ENCODE assay signal across 16 cellular contexts in the genomic region with DNA sequence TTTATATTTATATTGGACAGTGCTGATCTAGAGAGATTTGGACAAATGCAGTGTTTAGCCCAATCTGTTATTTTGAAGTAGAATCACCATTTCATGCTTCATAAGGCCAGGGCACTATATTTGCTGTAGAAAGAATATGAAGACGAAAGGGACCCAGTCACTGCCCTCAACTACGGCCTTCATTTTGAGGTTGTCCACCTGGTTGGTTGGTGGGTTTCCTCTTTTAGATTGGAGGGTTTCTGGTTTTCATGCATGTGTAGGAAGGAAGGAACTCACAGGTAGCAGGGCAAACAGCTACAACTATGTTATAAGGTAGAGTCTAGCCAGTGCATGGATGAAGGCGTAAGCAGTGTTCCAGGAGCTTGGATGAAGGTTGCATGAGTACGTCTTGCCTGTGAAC. TPM values are rescaled to one million over a fixed set of nuclear protein-coding genes. Genes with fewer than 3 reads are reported as not detected.
DNase-seq lines count a peak whose midpoint lies in the region; ATAC-seq, FAIRE-seq and TF ChIP-seq lines count a peak whose summit lies in the region.
"Had no signal": no experiment of that assay in that cellular context is flagged by ENCODE, and none has a peak within 500 bp of the region (broad histone marks: within the 10 kb centered on the region; RNA-seq: fewer than 3 reads in every experiment).

No MANE protein-coding gene starts in this region.

- intact Hi-C loops in activated T-helper 1 cell treated with anti-CD3 and anti-CD28 coated beads, Interleukin-12 subunit alpha, Interleukin-12 subunit beta, Interleukin-2, Interleukin-4 antibody, amounts not matched to agents 30 ng/mL and 10 ng/mL and 1 ng/mL, durations not matched to agents 14 hours and 24 hours and 36 hours (cut with micrococcal nuclease), result no loop called here
- intact Hi-C loops in prostate gland (cut with DNase I), result no loop called here

- H3K4me3 Mint-ChIP-seq in stimulated activated naive CD8-positive, alpha-beta T cell treated with anti-CD3 and anti-CD28 coated beads, Interleukin-15, Interleukin-2, amounts not matched to agents 100 ng/mL and 50 ng/mL, for 24 hours, result no peak overlapping the region
- no peak overlapping the region for H3K4me3 Mint-ChIP-seq in stimulated activated naive CD8-positive, alpha-beta T cell treated with anti-CD3 and anti-CD28 coated beads, Interleukin-15, amount 100 ng/mL, for 72 hours
- H3K4me3 Mint-ChIP-seq in activated T-helper 1 cell treated with anti-CD3 and anti-CD28 coated beads, Interleukin-12 subunit alpha, Interleukin-12 subunit beta, Interleukin-2, Interleukin-4 antibody, amounts not matched to agents 30 ng/mL and 10 ng/mL and 1 ng/mL, durations not matched to agents 14 hours and 24 hours and 36 hours, result no peak overlapping the region
- H3K4me3 Mint-ChIP-seq: GM23338 had no signal

- H3K4me1 ChIP-seq in prostate gland (replicated peaks), result no peaks in the 10 kb centered on the region

- no peaks in the 10 kb centered on the region for H3K9me3 Mint-ChIP-seq in stimulated activated naive CD8-positive, alpha-beta T cell treated with anti-CD3 and anti-CD28 coated beads, Interleukin-15, Interleukin-2, amounts not matched to agents 100 ng/mL and 50 ng/mL, for 24 hours
- no peaks in the 10 kb centered on the region for H3K9me3 Mint-ChIP-seq in stimulated activated naive CD8-positive, alpha-beta T cell treated with anti-CD3 and anti-CD28 coated beads, Interleukin-15, amount 100 ng/mL, for 72 hours
- H3K9me3 Mint-ChIP-seq in activated T-helper 1 cell treated with anti-CD3 and anti-CD28 coated beads, Interleukin-12 subunit alpha, Interleukin-12 subunit beta, Interleukin-2, Interleukin-4 antibody, amounts not matched to agents 30 ng/mL and 10 ng/mL and 1 ng/mL, durations not matched to agents 14 hours and 24 hours and 36 hours, result no peaks in the 10 kb centered on the region
- H3K9me3 Mint-ChIP-seq: GM23338 had no signal

- H3K27ac Mint-ChIP-seq in stimulated activated naive CD8-positive, alpha-beta T cell treated with anti-CD3 and anti-CD28 coated beads, Interleukin-15, Interleukin-2, amounts not matched to agents 100 ng/mL and 50 ng/mL, for 24 hours, result peak overlapping the region; percentile 71
- no peak overlapping the region for H3K27ac Mint-ChIP-seq in stimulated activated naive CD8-positive, alpha-beta T cell treated with anti-CD3 and anti-CD28 coated beads, Interleukin-15, amount 100 ng/mL, for 72 hours
- peak overlapping the region; percentile 32 for H3K27ac Mint-ChIP-seq in activated T-helper 1 cell treated with anti-CD3 and anti-CD28 coated beads, Interleukin-12 subunit alpha, Interleukin-12 subunit beta, Interleukin-2, Interleukin-4 antibody, amounts not matched to agents 30 ng/mL and 10 ng/mL and 1 ng/mL, durations not matched to agents 14 hours and 24 hours and 36 hours
- H3K27ac Mint-ChIP-seq: GM23338 had no signal

- no peak for TF ChIP-seq POLR2A in GM12891 (IDR thresholded peaks at IDR 0.05; ENCODE audit: low read depth, low read length)
- TF ChIP-seq POLR2A in prostate gland (IDR thresholded peaks at IDR 0.05), result no peak

- H3K36me3 Mint-ChIP-seq in stimulated activated naive CD8-positive, alpha-beta T cell treated with anti-CD3 and anti-CD28 coated beads, Interleukin-15, Interleukin-2, amounts not matched to agents 100 ng/mL and 50 ng/mL, for 24 hours (ENCODE audit: low read depth), result peaks cover 59% of the 10 kb centered on the region
- peaks cover 53% of the 10 kb centered on the region for H3K36me3 Mint-ChIP-seq in activated T-helper 1 cell treated with anti-CD3 and anti-CD28 coated beads, Interleukin-12 subunit alpha, Interleukin-12 subunit beta, Interleukin-2, Interleukin-4 antibody, amounts not matched to agents 30 ng/mL and 10 ng/mL and 1 ng/mL, durations not matched to agents 14 hours and 24 hours and 36 hours (ENCODE audit: low read depth)

- no peaks in the 10 kb centered on the region for H3K27me3 Mint-ChIP-seq in stimulated activated naive CD8-positive, alpha-beta T cell treated with anti-CD3 and anti-CD28 coated beads, Interleukin-15, Interleukin-2, amounts not matched to agents 100 ng/mL and 50 ng/mL, for 24 hours
- H3K27me3 Mint-ChIP-seq in stimulated activated naive CD8-positive, alpha-beta T cell treated with anti-CD3 and anti-CD28 coated beads, Interleukin-15, amount 100 ng/mL, for 72 hours, result no peaks in the 10 kb centered on the region
- no peaks in the 10 kb centered on the region for H3K27me3 Mint-ChIP-seq in activated T-helper 1 cell treated with anti-CD3 and anti-CD28 coated beads, Interleukin-12 subunit alpha, Interleukin-12 subunit beta, Interleukin-2, Interleukin-4 antibody, amounts not matched to agents 30 ng/mL and 10 ng/mL and 1 ng/mL, durations not matched to agents 14 hours and 24 hours and 36 hours (ENCODE audit: insufficient read depth)

- DNase-seq in stimulated activated naive CD8-positive, alpha-beta T cell treated with anti-CD3 and anti-CD28 coated beads, Interleukin-15, amount 100 ng/mL, for 72 hours, result no peak
- no peak for DNase-seq in GM12891 (ENCODE audit: insufficient read length, low spot score)
- DNase-seq in activated T-helper 1 cell treated with anti-CD3 and anti-CD28 coated beads, Interleukin-12 subunit alpha, Interleukin-12 subunit beta, Interleukin-2, Interleukin-4 antibody, amounts not matched to agents 30 ng/mL and 10 ng/mL and 1 ng/mL, durations not matched to agents 14 hours and 24 hours and 36 hours (ENCODE audit: low spot score), result no peak
- DNase-seq in H4 (ENCODE audit: low spot score), result no peak
- DNase-seq in prostate gland (ENCODE audit: low spot score), result no peak
- DNase-seq: DND-41, GDM1, NCI-H1048, NCI-H146, NCI-H2081, NCI-H510A, NCI-H774 had no signal

- over 99% methylated on average over 4 of the region's 4 CpGs for WGBS in prostate gland

- no peak overlapping the region for H3K27ac ChIP-seq in prostate gland
- H3K27ac ChIP-seq: KMS-11 had no signal

- no peak for TF ChIP-seq CTCF in prostate gland (IDR thresholded peaks at IDR 0.05)

- no peak for ATAC-seq in stimulated activated naive CD8-positive, alpha-beta T cell treated with anti-CD3 and anti-CD28 coated beads, Interleukin-15, amount 100 ng/mL, for 72 hours
- ATAC-seq in HG02885 (IDR thresholded peaks at IDR 0.05; ENCODE audit: poor library complexity, unreplicated experiment), result no peak
- ATAC-seq: GM23338 had no signal

- H3K4me3 ChIP-seq in prostate gland, result no peak overlapping the region
- H3K4me3 ChIP-seq: GM23338 had no signal

- H3K4me1 Mint-ChIP-seq in stimulated activated naive CD8-positive, alpha-beta T cell treated with anti-CD3 and anti-CD28 coated beads, Interleukin-15, Interleukin-2, amounts not matched to agents 100 ng/mL and 50 ng/mL, for 24 hours (ENCODE audit: low read depth), result peaks cover 79% of the 10 kb centered on the region
- H3K4me1 Mint-ChIP-seq in stimulated activated naive CD8-positive, alpha-beta T cell treated with anti-CD3 and anti-CD28 coated beads, Interleukin-15, amount 100 ng/mL, for 72 hours, result peaks cover 63% of the 10 kb centered on the region
- H3K4me1 Mint-ChIP-seq in activated T-helper 1 cell treated with anti-CD3 and anti-CD28 coated beads, Interleukin-12 subunit alpha, Interleukin-12 subunit beta, Interleukin-2, Interleukin-4 antibody, amounts not matched to agents 30 ng/mL and 10 ng/mL and 1 ng/mL, durations not matched to agents 14 hours and 24 hours and 36 hours (ENCODE audit: low read depth), result peaks cover 70% of the 10 kb centered on the region
- H3K4me1 Mint-ChIP-seq: GM23338 had no signal

- H3K27me3 ChIP-seq in prostate gland (replicated peaks; ENCODE audit: insufficient read depth), result no peaks in the 10 kb centered on the region

- no peak for FAIRE-seq in GM12891 (lab: Jason Lieb, UNC)

- H3K9me3 ChIP-seq in prostate gland, result no peaks in the 10 kb centered on the region

- no peaks in the 10 kb centered on the region for H3K36me3 ChIP-seq in prostate gland

TF ChIP-seq in GM12891, 5 proteins besides CTCF, POLR2A, EP300 and RAD21:
- TF ChIP-seq POU2F2 (IDR thresholded peaks at IDR 0.05; ENCODE audit: low read depth, low read length) (no peak), SPI1 (IDR thresholded peaks at IDR 0.05; ENCODE audit: low read depth, low read length) (0 out of 2 replicates have a peak, but pooled peaks have one; percentile 14), PAX5 (IDR thresholded peaks at IDR 0.05; ENCODE audit: insufficient read depth, low read length, severe bottlenecking) (no peak)

RNA-seq across cellular contexts. Expression of gene ARID5B, which starts 56.3 kb away (rescaled TPM):
- polyA plus RNA-seq in GM12891 (2012; ENCODE audit: low read depth, missing spikeins), result 1.9 TPM
- 62.4 and 65.1 TPM in 2 replicates for total RNA-seq in activated T-helper 1 cell treated with anti-CD3 and anti-CD28 coated beads, Interleukin-12 subunit alpha, Interleukin-12 subunit beta, Interleukin-2, Interleukin-4 antibody, amounts not matched to agents 30 ng/mL and 10 ng/mL and 1 ng/mL, durations not matched to agents 14 hours and 24 hours and 36 hours
- total RNA-seq in H4 (2014; rRNA removed; shearing (Covaris generic)), result 11.6 and 15.7 TPM in 2 replicates
- total RNA-seq in prostate gland, result 10 to 100 TPM; 67.9 to 90.1 TPM

Comparison
In these comparisons a context has a peak if more than half of its experiments do, and no peak if none do; other contexts are left out.
1. H3K27ac Mint-ChIP-seq: peak in stimulated activated naive CD8-positive, alpha-beta T cell treated with anti-CD3 and anti-CD28 coated beads, Interleukin-15, Interleukin-2, amounts not matched to agents 100 ng/mL and 50 ng/mL, for 24 hours (single experiment) and activated T-helper 1 cell treated with anti-CD3 and anti-CD28 coated beads, Interleukin-12 subunit alpha, Interleukin-12 subunit beta, Interleukin-2, Interleukin-4 antibody, amounts not matched to agents 30 ng/mL and 10 ng/mL and 1 ng/mL, durations not matched to agents 14 hours and 24 hours and 36 hours (single experiment); none in stimulated activated naive CD8-positive, alpha-beta T cell treated with anti-CD3 and anti-CD28 coated beads, Interleukin-15, amount 100 ng/mL, for 72 hours (0 of 2).